Comparison of ENCODE assay signal across 20 cellular contexts in genomic region chr18:3479978-3480377, GRCh38. TPM values are rescaled to one million over a fixed set of nuclear protein-coding genes. Genes with fewer than 3 reads are reported as not detected.
DNase-seq lines count a peak whose midpoint lies in the region; ATAC-seq, FAIRE-seq and TF ChIP-seq lines count a peak whose summit lies in the region.
"Had no signal": no experiment of that assay in that cellular context is flagged by ENCODE, and none has a peak within 500 bp of the region (broad histone marks: within the 10 kb centered on the region; RNA-seq: fewer than 3 reads in every experiment).

No MANE protein-coding gene starts in this region.

- H3K4me1 ChIP-seq in esophagus muscularis mucosa (no peaks in the 10 kb centered on the region), mucosa of descending colon (ENCODE audit: low read depth) (peaks cover 3% of the 10 kb centered on the region), left lung (no peaks in the 10 kb centered on the region)
- H3K4me1 ChIP-seq: BE2C had no signal

- DNase-seq in bronchial epithelial cell (ENCODE audit: low read depth), result no peak
- DNase-seq in esophagus muscularis mucosa (ENCODE audit: extremely low spot score), result peak; percentile 74
- peak in 2 of 3 donors; percentile 37 to 45 for DNase-seq in mucosa of descending colon
- DNase-seq in frontal cortex (ENCODE audit: low spot score in 2 of 2), result no peak
- DNase-seq in left lung, result no peak
- no peak for DNase-seq in NCI-H345 (lab: John Stamatoyannopoulos, UW)
- DNase-seq: ACHN; BE2C; C1 segment of cervical spinal cord; CD4-positive, CD25-positive, alpha-beta regulatory T cell; CD8-positive, alpha-beta memory T cell; COR-L47; DMS 273 treated with DMSO at 0.1 percent for 48 hours; DMS53; DND-41; EL; HCEC 1CT had no signal

- TF ChIP-seq EP300 in esophagus muscularis mucosa (IDR thresholded peaks at IDR 0.05), result no peak

- FAIRE-seq in bronchial epithelial cell (lab: Jason Lieb, UNC) (peak; percentile 47), frontal cortex (lab: Jason Lieb, UNC) (no peak)
- FAIRE-seq: A204.1, GM12878 had no signal

- H3K27ac ChIP-seq in esophagus muscularis mucosa (replicated peaks in 1 of 4), result no peak overlapping the region
- H3K27ac ChIP-seq in left lung, result no peak overlapping the region
- H3K27ac ChIP-seq: HL-60 had no signal

- intact Hi-C loops in esophagus muscularis mucosa (cut with DNase I) (no loop called here), mucosa of descending colon (cut with DNase I, micrococcal nuclease) (no loop called here), left lung (cut with DNase I) (no loop called here)

- H3K9me3 ChIP-seq in esophagus muscularis mucosa (no peaks in the 10 kb centered on the region), mucosa of descending colon (no peaks in the 10 kb centered on the region), left lung (no peaks in the 10 kb centered on the region)
- H3K9me3 ChIP-seq: BE2C had no signal

- ATAC-seq in mucosa of descending colon (peak; percentile 86), left lung (no peak)
- ATAC-seq: GM12878 had no signal

- TF ChIP-seq CTCF in bronchial epithelial cell (IDR thresholded peaks at IDR 0.05; ENCODE audit: insufficient read depth, low read length, severe bottlenecking) (no peak), esophagus muscularis mucosa (IDR thresholded peaks at IDR 0.05) (no peak), mucosa of descending colon (IDR thresholded peaks at IDR 0.05) (no peak), left lung (IDR thresholded peaks at IDR 0.05) (no peak)

- H3K4me3 ChIP-seq in bronchial epithelial cell (ENCODE audit: low read depth, low read length) (no peak overlapping the region), esophagus muscularis mucosa (no peak overlapping the region), mucosa of descending colon (no peak overlapping the region), left lung (no peak overlapping the region)
- H3K4me3 ChIP-seq: GM12878 had no signal

- H3K27me3 ChIP-seq in bronchial epithelial cell (ENCODE audit: control insufficient read depth, insufficient read depth, low read length) (no peaks in the 10 kb centered on the region), esophagus muscularis mucosa (no peaks in the 10 kb centered on the region), left lung (no peaks in the 10 kb centered on the region)
- H3K27me3 ChIP-seq: BE2C had no signal

- no peak for TF ChIP-seq POLR2A in esophagus muscularis mucosa (IDR thresholded peaks at IDR 0.05; ENCODE audit: low read depth)

- 84% methylated on average over 4 of the region's 4 CpGs for WGBS in esophagus muscularis mucosa

- H3K36me3 ChIP-seq in bronchial epithelial cell (ENCODE audit: control insufficient read depth, insufficient read depth, low read length), result no peaks in the 10 kb centered on the region
- no peaks in the 10 kb centered on the region for H3K36me3 ChIP-seq in esophagus muscularis mucosa
- no peaks in the 10 kb centered on the region for H3K36me3 ChIP-seq in mucosa of descending colon (ENCODE audit: low read depth)
- H3K36me3 ChIP-seq in left lung, result no peaks in the 10 kb centered on the region
- H3K36me3 ChIP-seq: BE2C had no signal

RNA-seq across cellular contexts. Expression of gene TGIF1, which starts 30.0 kb away (rescaled TPM):
- total RNA-seq in bronchial epithelial cell (198 and 441 TPM in 2 replicates), esophagus muscularis mucosa (100 to 1,000 TPM in 1 of 4 donors, 10 to 100 TPM in 3; 48.2 to 142 (median 64.0) TPM), mucosa of descending colon (10 to 100 TPM; 37.1 to 67.2 (median 59.1) TPM), frontal cortex (15.5 TPM), left lung (10 to 100 TPM; 42.6 to 60.0 TPM)

Comparison
In these comparisons a context has a peak if more than half of its experiments do, and no peak if none do; other contexts are left out.
1. DNase-seq: peak in esophagus muscularis mucosa (single experiment) and mucosa of descending colon (2 of 3); none in bronchial epithelial cell (single experiment), frontal cortex (0 of 2), left lung (0 of 2) and NCI-H345 (single experiment).